In genomic region chr21:45333583-45334121, GRCh38 we compare ENCODE assay signal across 13 cellular contexts. TPM values are rescaled to one million over a fixed set of nuclear protein-coding genes. Genes with fewer than 3 reads are reported as not detected.
DNase-seq lines count a peak whose midpoint lies in the region; ATAC-seq, FAIRE-seq and TF ChIP-seq lines count a peak whose summit lies in the region.
"Had no signal": no experiment of that assay in that cellular context is flagged by ENCODE, and none has a peak within 500 bp of the region (broad histone marks: within the 10 kb centered on the region; RNA-seq: fewer than 3 reads in every experiment).

No MANE protein-coding gene starts in this region.

- in situ Hi-C loops in K562 (cut with MboI) (no loop called here), HepG2 (cut with HindIII; ENCODE audit: extremely low pct_ligation_motif_present, low pct_unique_long_range_greater_than_20kb) (no loop called here)

- DNase-seq in left cardiac atrium: peak; percentile 17
- DNase-seq in right atrium auricular region (ENCODE audit: low spot score): no peak
- no peak for DNase-seq in K562 (ENCODE audit: extremely low read depth in 1 of 4, low spot score in 3 of 4)
- DNase-seq in HepG2 (ENCODE audit: low spot score): no peak
- peak; percentile 60 for DNase-seq in upper lobe of right lung
- DNase-seq: activated CD4-positive, CD25-positive, alpha-beta regulatory T cell; cerebellar nuclear complex; NCI-H187; stimulated activated CD4-positive, alpha-beta T cell treated with anti-CD3 and anti-CD28 coated beads, Interleukin-2, amount 100 ng/mL, for 48 hours had no signal

- H2AFZ ChIP-seq in K562 (ENCODE audit: low read depth, low read length): no peak overlapping the region
- H2AFZ ChIP-seq in HepG2 (ENCODE audit: low read length): no peak overlapping the region

- BruUV-seq in K562 (replicated peaks; lab: Mats Ljungman, UMichigan): no TSS peak
- BruUV-seq in HepG2 (replicated peaks; lab: Mats Ljungman, UMichigan): no TSS peak

- no peak for TF ChIP-seq POLR2A in K562 (conservative IDR thresholded peaks at IDR 0.05)
- no peak for TF ChIP-seq POLR2A in HepG2 (IDR thresholded peaks at IDR 0.05; ENCODE audit: insufficient read depth in 1 of 2, low read depth in 2 of 2, low read length in 2 of 2)

- WGBS in K562 (ENCODE audit: insufficient coverage, low coverage, missing lambda C conversion rate): 4% methylated on average over 18 of the region's 18 CpGs
- WGBS in HepG2 (ENCODE audit: low lambda C conversion rate): 53% methylated on average over 18 of the region's 18 CpGs

- H3K27me3 ChIP-seq in right atrium auricular region (no peaks in the 10 kb centered on the region), K562 (ENCODE audit: control insufficient read depth in 2 of 2, insufficient read depth in 2 of 2, low read length in 2 of 2) (peaks cover 62 to 81% of the 10 kb centered on the region in 2 experiments), HepG2 (ENCODE audit: control insufficient read depth in 1 of 2, insufficient read depth in 2 of 2, low read length in 2 of 2) (no peaks in the 10 kb centered on the region), upper lobe of right lung (no peaks in the 10 kb centered on the region)

- H3K9me1 ChIP-seq in K562 (ENCODE audit: control insufficient read depth, insufficient read depth, low read length): no peaks in the 10 kb centered on the region

- no peak for TF ChIP-seq CTCF in right atrium auricular region (IDR thresholded peaks at IDR 0.05)
- TF ChIP-seq CTCF in K562 (IDR thresholded peaks at IDR 0.05 in 2 of 3, conservative IDR thresholded peaks at IDR 0.05 in 1 of 3; ENCODE audit: insufficient read depth in 2 of 3, low read depth in 1 of 3, low read length in 3 of 3): no peak
- no peak for TF ChIP-seq CTCF in HepG2 (CRISPR knock-in tag; IDR thresholded peaks at IDR 0.05)
- TF ChIP-seq CTCF in upper lobe of right lung (IDR thresholded peaks at IDR 0.05): no peak

- H3K27ac ChIP-seq in right atrium auricular region (no peak overlapping the region), K562 (ENCODE audit: extremely low read depth, low read depth, low read length) (no peak overlapping the region), HepG2 (ENCODE audit: extremely low read length, insufficient read depth, low read length) (no peak overlapping the region), upper lobe of right lung (no peak overlapping the region)

- H3K4me1 ChIP-seq in right atrium auricular region (no peaks in the 10 kb centered on the region), K562 (replicated peaks in 1 of 2; ENCODE audit: control insufficient read depth in 2 of 2, insufficient read depth in 2 of 2, low read length in 2 of 2) (peaks cover 0 to 24% of the 10 kb centered on the region in 2 experiments; a peak in 1 of 5 replicates), HepG2 (ENCODE audit: insufficient read depth, low read length) (peaks cover 87% of the 10 kb centered on the region), upper lobe of right lung (peaks cover 8% of the 10 kb centered on the region)

- H3K36me3 ChIP-seq in right atrium auricular region (no peaks in the 10 kb centered on the region), K562 (ENCODE audit: control insufficient read depth, insufficient read depth, low read length) (no peaks in the 10 kb centered on the region), HepG2 (replicated peaks in 1 of 2; ENCODE audit: control insufficient read depth in 1 of 2, insufficient read depth in 2 of 2, low read length in 2 of 2) (no peaks in the 10 kb centered on the region), upper lobe of right lung (no peaks in the 10 kb centered on the region)

- CTCF ChIA-PET in K562 (lab: Yijun Ruan, JAX; ENCODE audit: low intra/inter-chr PET ratio) (no interaction called here), HepG2 (lab: Yijun Ruan, JAX; ENCODE audit: low intra/inter-chr PET ratio, low total read pairs) (no interaction called here)

- peaks cover 38% of the 10 kb centered on the region for H4K20me1 ChIP-seq in K562 (replicated peaks; ENCODE audit: control insufficient read depth, insufficient read depth, low read length)
- H4K20me1 ChIP-seq in HepG2 (ENCODE audit: insufficient read depth, low read length): no peaks in the 10 kb centered on the region

- no peak for FAIRE-seq in K562 (lab: Jason Lieb, UNC)
- FAIRE-seq in HepG2 (lab: Jason Lieb, UNC): no peak

- H3K79me2 ChIP-seq in K562 (ENCODE audit: control insufficient read depth, insufficient read depth, low read length) (no peaks in the 10 kb centered on the region), HepG2 (ENCODE audit: insufficient read depth, low read length) (no peaks in the 10 kb centered on the region)

- no peak overlapping the region for H3K4me3 ChIP-seq in right atrium auricular region
- no peak overlapping the region for H3K4me3 ChIP-seq in K562
- H3K4me3 ChIP-seq in HepG2 (replicated peaks in 1 of 3; ENCODE audit: insufficient read depth in 1 of 3, low read depth in 2 of 3, low read length in 3 of 3): no peak overlapping the region
- no peak overlapping the region for H3K4me3 ChIP-seq in upper lobe of right lung

- H3K4me2 ChIP-seq in K562 (ENCODE audit: insufficient read depth, low read length) (no peak overlapping the region), HepG2 (ENCODE audit: low read depth, low read length) (peak overlapping the region; percentile 13; the same call in 1 of the 2 replicates)

- ATAC-seq in left cardiac atrium: no peak
- 0 out of 3 replicates have a peak, but pooled peaks have one; percentile 10 for ATAC-seq in K562
- ATAC-seq in HepG2: no peak
- no peak for ATAC-seq in upper lobe of right lung
- ATAC-seq in HG02870 (IDR thresholded peaks at IDR 0.05; ENCODE audit: unreplicated experiment): no peak
- no peak for ATAC-seq in GM19452 (IDR thresholded peaks at IDR 0.05; ENCODE audit: unreplicated experiment)
- ATAC-seq in GM18498 (IDR thresholded peaks at IDR 0.05; ENCODE audit: unreplicated experiment): no peak
- ATAC-seq: activated naive CD4-positive, alpha-beta T cell treated with anti-CD3 and anti-CD28 coated beads, Interleukin-2, amount 50 U/mL, for 72 hours had no signal

- TF ChIP-seq EP300 in K562 (IDR thresholded peaks at IDR 0.05; ENCODE audit: low read length) (no peak), HepG2 (IDR thresholded peaks at IDR 0.05; ENCODE audit: low read depth in 2 of 2, low read length in 2 of 2) (no peak), HepG2 (CRISPR knock-in tag; IDR thresholded peaks at IDR 0.05; ENCODE audit: borderline replicate concordance) (no peak)

- intact Hi-C loops in left cardiac atrium (cut with DNase I): no loop called here
- intact Hi-C loops in K562 (cut with micrococcal nuclease): no loop called here
- intact Hi-C loops in HepG2 (cut with micrococcal nuclease; ENCODE audit: unreplicated experiment): no loop called here
- intact Hi-C loops in upper lobe of right lung (cut with DNase I): no loop called here

- H3K9me3 ChIP-seq in right atrium auricular region (no peaks in the 10 kb centered on the region), K562 (replicated peaks; ENCODE audit: control insufficient read depth, insufficient read depth, low read depth, low read length) (0 out of 2 replicates have a peak, but pooled peaks cover 2% of the 10 kb centered on the region), HepG2 (ENCODE audit: low read length) (no peaks in the 10 kb centered on the region), upper lobe of right lung (no peaks in the 10 kb centered on the region)

- no peak for TF ChIP-seq RAD21 in K562 (CRISPR knock-in tag; conservative IDR thresholded peaks at IDR 0.05 in 1 of 2, IDR thresholded peaks at IDR 0.05 in 1 of 2)
- no peak for TF ChIP-seq RAD21 in HepG2 (CRISPR knock-in tag; IDR thresholded peaks at IDR 0.05)

- POLR2A ChIA-PET in K562 (lab: Yijun Ruan, JAX): no interaction called here
- POLR2A ChIA-PET in HepG2 (lab: Yijun Ruan, JAX): interaction anchor here (0.8 kb wide), 1 partner anchor 192 kb away, joined by 3 read pairs; no protein-coding TSS in a partner anchor

- H3K9ac ChIP-seq in K562 (ENCODE audit: insufficient read depth in 1 of 2, low read depth in 2 of 2, low read length in 2 of 2) (peak overlapping the region in 1 of 2 experiments; percentile 23; a peak in 1 of 4 replicates), HepG2 (ENCODE audit: insufficient read depth, low read depth, low read length) (no peak overlapping the region)

RNA-seq across cellular contexts. Expression of gene POFUT2, which starts 46.0 kb away (rescaled TPM):
- total RNA-seq in left cardiac atrium: 10 to 100 TPM; 18.1 to 20.3 TPM
- total RNA-seq in right atrium auricular region: 10 to 100 TPM in 1 of 2 donors, 1 to 10 TPM in 1; 5.8 to 12.0 TPM
- total RNA-seq in K562 (2011; cell fraction: chromatin; rRNA removed; ENCODE audit: low replicate concordance): 120 and 232 TPM in 2 replicates
- 126 and 138 TPM in 2 replicates for total RNA-seq in K562 (2011; cell fraction: nucleolus; rRNA removed)
- 113 and 131 TPM in 2 replicates for total RNA-seq in K562 (2011; cell fraction: nucleoplasm; rRNA removed)
- 11.0 and 16.7 TPM in 2 replicates for total RNA-seq in K562 (2014; rRNA removed)
- 7.6 and 9.2 TPM in 2 replicates for total RNA-seq in K562 (2014; rRNA removed; fragmentation: Illumina TruSeq; extraction: Trizol)
- total RNA-seq in K562 (2015; rRNA removed; fragmentation: Illumina TruSeq; extraction: Trizol): 9.2 and 9.5 TPM in 2 replicates
- 24.2 and 24.6 TPM in 2 replicates for total RNA-seq in K562 (2021)
- 15.6 and 25.2 TPM in 2 replicates for polyA plus RNA-seq in K562 (2011; rRNA removed)
- polyA plus RNA-seq in K562 (2011; cell fraction: cytosol; rRNA removed): 9.5 and 12.5 TPM in 2 replicates
- polyA plus RNA-seq in K562 (2011; cell fraction: nucleus; rRNA removed): 152 and 163 TPM in 2 replicates
- polyA plus RNA-seq in K562 (2012): 16.7 and 35.4 TPM in 2 replicates
- 18.0 and 21.0 TPM in 2 replicates for polyA plus RNA-seq in K562 (2014; fragmentation: Illumina TruSeq; extraction: Trizol)
- 1 to 10 TPM; 1.1 to 2.9 TPM for polyA plus RNA-seq in K562 (2014; fragmentation: Nextera tagmentation; extraction: Ambion mirVana)
- polyA plus RNA-seq in K562 (2014; rRNA removed): 18.3 and 21.2 TPM in 2 replicates
- 6.4 and 6.5 TPM in 2 replicates for polyA minus RNA-seq in K562 (2011; rRNA and poly(A)+ RNA removed)
- 3.6 and 8.4 TPM in 2 replicates for polyA minus RNA-seq in K562 (2011; cell fraction: cytosol; rRNA and poly(A)+ RNA removed)
- polyA minus RNA-seq in K562 (2011; cell fraction: nucleus; rRNA and poly(A)+ RNA removed): 33.5 and 49.3 TPM in 2 replicates
- total RNA-seq in HepG2 (2016; rRNA removed; fragmentation: Illumina TruSeq; extraction: Trizol): 9.8 and 24.0 TPM in 2 replicates
- 2.9 and 4.1 TPM in 2 replicates for total RNA-seq in HepG2 (2016; cell fraction: cytosol; rRNA removed; fragmentation: Illumina TruSeq; extraction: Trizol; ENCODE audit: low read depth)
- total RNA-seq in HepG2 (2016; cell fraction: insoluble cytoplasmic fraction; rRNA removed; fragmentation: Illumina TruSeq; extraction: Trizol): 8.5 and 20.1 TPM in 2 replicates
- total RNA-seq in HepG2 (2016; cell fraction: membrane; rRNA removed; fragmentation: Illumina TruSeq; extraction: Trizol): 7.7 and 7.9 TPM in 2 replicates
- total RNA-seq in HepG2 (2016; cell fraction: nucleus; rRNA removed; fragmentation: Illumina TruSeq; extraction: Trizol): 29.0 and 30.4 TPM in 2 replicates
- polyA plus RNA-seq in HepG2 (2011; rRNA removed): 21.7 and 22.8 TPM in 2 replicates
- 14.9 and 16.0 TPM in 2 replicates for polyA plus RNA-seq in HepG2 (2011; cell fraction: cytosol; rRNA removed)
- polyA plus RNA-seq in HepG2 (2011; cell fraction: nucleus; rRNA removed): 67.0 and 84.3 TPM in 2 replicates
- 25.3 and 34.5 TPM in 2 replicates for polyA plus RNA-seq in HepG2 (2012)
- 3.3 and 3.7 TPM in 2 replicates for polyA plus RNA-seq in HepG2 (2016; cell fraction: cytosol; fragmentation: Illumina TruSeq; extraction: Trizol; ENCODE audit: low read depth)
- 7.8 and 10.0 TPM in 2 replicates for polyA plus RNA-seq in HepG2 (2016; cell fraction: insoluble cytoplasmic fraction; fragmentation: Illumina TruSeq; extraction: Trizol; ENCODE audit: low read depth)
- polyA plus RNA-seq in HepG2 (2016; cell fraction: membrane; fragmentation: Illumina TruSeq; extraction: Trizol; ENCODE audit: low read depth): 6.3 and 6.9 TPM in 2 replicates
- polyA plus RNA-seq in HepG2 (2016; cell fraction: nucleus; fragmentation: Illumina TruSeq; extraction: Trizol; ENCODE audit: insufficient read depth, low read depth): 66.5 TPM in 2 replicates
- polyA minus RNA-seq in HepG2 (2011; rRNA and poly(A)+ RNA removed; ENCODE audit: low replicate concordance): 10.4 and 14.1 TPM in 2 replicates
- polyA minus RNA-seq in HepG2 (2011; cell fraction: cytosol; rRNA and poly(A)+ RNA removed): 8.6 and 9.1 TPM in 2 replicates
- polyA minus RNA-seq in HepG2 (2011; cell fraction: nucleus; rRNA and poly(A)+ RNA removed): 22.9 and 23.1 TPM in 2 replicates
- total RNA-seq in upper lobe of right lung: 29.0 TPM

Comparison
In these comparisons a context has a peak if more than half of its experiments do, and no peak if none do; other contexts are left out.
1. DNase-seq: peak in left cardiac atrium (single experiment) and upper lobe of right lung (single experiment); none in right atrium auricular region (single experiment), K562 (0 of 4) and HepG2 (single experiment).